Comparison of ENCODE assay signal across 9 cellular contexts in the genomic region with DNA sequence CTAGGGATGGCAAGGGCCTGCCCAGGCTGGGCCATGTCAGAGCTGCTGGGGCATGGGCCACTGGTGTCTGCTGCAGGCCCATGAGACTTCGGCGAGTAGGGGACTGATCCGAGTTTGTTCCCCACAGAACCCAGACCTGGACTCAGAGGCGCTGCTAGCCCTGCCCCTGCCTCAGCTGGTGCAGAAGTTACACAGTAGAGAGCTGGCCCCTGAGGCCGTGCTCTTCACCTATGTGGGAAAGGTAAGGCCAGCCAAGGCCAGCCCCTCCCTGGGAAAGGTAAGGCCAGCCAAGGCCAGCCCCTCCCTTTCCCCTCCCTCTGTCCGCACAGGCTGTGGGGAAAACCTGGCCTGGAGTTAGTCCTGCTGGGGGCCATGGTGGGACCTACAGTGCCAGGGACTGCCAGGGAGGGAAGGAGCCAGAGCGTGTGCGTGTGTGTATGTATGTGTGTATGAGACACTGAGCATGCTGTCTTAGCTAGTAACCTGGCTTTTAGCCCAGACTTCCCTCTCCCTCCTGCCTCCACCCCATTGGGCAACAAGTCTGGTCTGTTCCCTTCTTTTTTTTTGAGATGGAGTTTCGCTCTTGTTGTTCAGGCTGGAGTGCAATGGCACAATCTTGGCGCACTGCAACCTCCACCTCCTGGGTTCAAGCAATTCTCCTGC. TPM values are rescaled to one million over a fixed set of nuclear protein-coding genes. Genes with fewer than 3 reads are reported as not detected.
DNase-seq lines count a peak whose midpoint lies in the region; ATAC-seq, FAIRE-seq and TF ChIP-seq lines count a peak whose summit lies in the region.
"Had no signal": no experiment of that assay in that cellular context is flagged by ENCODE, and none has a peak within 500 bp of the region (broad histone marks: within the 10 kb centered on the region; RNA-seq: fewer than 3 reads in every experiment).

No MANE protein-coding gene starts in this region.

- H2AFZ ChIP-seq in PC-9, result no peak overlapping the region
- H2AFZ ChIP-seq in parathyroid adenoma, result peak overlapping the region; percentile 50

- BruUV-seq in PC-9 (replicated peaks; lab: Mats Ljungman, UMichigan), result no TSS peak

- H3K4me3 ChIP-seq in PC-9 (no peak overlapping the region), fibroblast of pulmonary artery (replicated peaks; ENCODE audit: low read depth, low read length) (no peak overlapping the region), parathyroid adenoma (ENCODE audit: low read depth, low read length) (no peak overlapping the region)

- H3K4me1 ChIP-seq in PC-9 (replicated peaks; ENCODE audit: insufficient read depth) (peaks cover 8% of the 10 kb centered on the region; the same call in 1 of the 2 replicates), parathyroid adenoma (peaks cover 2% of the 10 kb centered on the region)

- no peak for ATAC-seq in GM19452 (IDR thresholded peaks at IDR 0.05; ENCODE audit: unreplicated experiment)

- no peaks in the 10 kb centered on the region for H3K9me2 ChIP-seq in PC-9 (ENCODE audit: insufficient read depth)

- no peaks in the 10 kb centered on the region for H3K9me3 Mint-ChIP-seq in osteocyte (ENCODE audit: unreplicated experiment)

- POLR2A ChIA-PET in PC-9 (lab: Charles Lee; ENCODE audit: unreplicated experiment), result no interaction called here

- no peaks in the 10 kb centered on the region for H4K20me1 ChIP-seq in PC-9 (ENCODE audit: insufficient read depth)

- peaks cover 22% of the 10 kb centered on the region for H3K27me3 Mint-ChIP-seq in osteocyte (ENCODE audit: unreplicated experiment)

- H3K9me3 ChIP-seq in PC-9 (ENCODE audit: insufficient read depth, low read depth), result no peaks in the 10 kb centered on the region
- no peaks in the 10 kb centered on the region for H3K9me3 ChIP-seq in parathyroid adenoma (ENCODE audit: control insufficient read depth, low read length)

- H3K36me3 Mint-ChIP-seq in osteocyte (ENCODE audit: unreplicated experiment), result peaks cover 2% of the 10 kb centered on the region

- H3K79me2 ChIP-seq in PC-9 (ENCODE audit: low read depth), result no peaks in the 10 kb centered on the region
- peaks cover 4% of the 10 kb centered on the region for H3K79me2 ChIP-seq in parathyroid adenoma

- H3K4me2 ChIP-seq in PC-9, result peak overlapping the region; percentile 28; the same call in 1 of the 2 replicates
- H3K4me2 ChIP-seq in parathyroid adenoma (ENCODE audit: low read length), result peak overlapping the region; percentile 51

- H3K27ac ChIP-seq in PC-9 (no peak overlapping the region), parathyroid adenoma (peak overlapping the region; percentile 36)

- no peak overlapping the region for H3K4me3 Mint-ChIP-seq in osteocyte (ENCODE audit: unreplicated experiment)

- FAIRE-seq in HTR-8/SVneo (lab: Jason Lieb, UNC), result no peak

- H3F3A ChIP-seq in PC-9 (ENCODE audit: insufficient read depth, low read depth), result no peaks in the 10 kb centered on the region

- H3K36me3 ChIP-seq in PC-9 (ENCODE audit: low read depth) (no peaks in the 10 kb centered on the region), parathyroid adenoma (ENCODE audit: control insufficient read depth, insufficient read depth, low read length) (no peaks in the 10 kb centered on the region)

- H3K27me3 ChIP-seq in PC-9 (ENCODE audit: insufficient read depth, low read depth), result no peaks in the 10 kb centered on the region
- H3K27me3 ChIP-seq in parathyroid adenoma (ENCODE audit: control insufficient read depth, insufficient read depth, low read length), result no peaks in the 10 kb centered on the region

- CTCF ChIA-PET in PC-9 (lab: Charles Lee), result interaction anchor here (0.5 to 0.7 kb wide), 3 partner anchors 28 to 229 kb away, joined by 3 to 15 read pairs (median 5); no protein-coding TSS in a partner anchor

- no peak overlapping the region for H3K9ac ChIP-seq in parathyroid adenoma

- peak; percentile 15 for DNase-seq in NCI-H345 (lab: John Stamatoyannopoulos, UW)
- no peak for DNase-seq in NCI-H345 treated with DMSO at 0.1 percent for 48 hours (lab: John Stamatoyannopoulos, UW; ENCODE audit: unreplicated experiment)
- DNase-seq in PC-9, result peak; percentile 67 to 88
- DNase-seq in fibroblast of pulmonary artery (ENCODE audit: low read depth), result peak; percentile 97
- no peak for DNase-seq in osteocyte (ENCODE audit: extremely low spot score, unreplicated experiment)
- no peak for DNase-seq in HTR-8/SVneo (ENCODE audit: insufficient read length, low spot score)
- DNase-seq: DND-41 had no signal

- intact Hi-C loops in PC-9 (cut with micrococcal nuclease; ENCODE audit: unreplicated experiment), result loop anchor here (1.0 to 10.0 kb wide), 4 partner anchors 9 to 773 kb away; partner anchors contain the start of gene EFCAB14

- TF ChIP-seq CTCF in PC-9 (conservative IDR thresholded peaks at IDR 0.05) (no peak), fibroblast of pulmonary artery (IDR thresholded peaks at IDR 0.05; ENCODE audit: low read length, missing control alignments) (no peak), parathyroid adenoma (IDR thresholded peaks at IDR 0.05) (no peak), osteocyte (IDR thresholded peaks at IDR 0.05) (no peak)

- no peak overlapping the region for H3K27ac Mint-ChIP-seq in osteocyte (ENCODE audit: unreplicated experiment)

- peaks cover 6% of the 10 kb centered on the region for H3K4me1 Mint-ChIP-seq in osteocyte (ENCODE audit: unreplicated experiment)

RNA-seq across cellular contexts. Expression of gene FAAH, which starts 8.0 kb away (rescaled TPM):
- total RNA-seq in PC-9 (2021) (19.1 and 23.8 TPM in 2 replicates), osteocyte (12.2 and 15.3 TPM in 2 replicates)

Comparison
In these comparisons a context has a peak if more than half of its experiments do, and no peak if none do; other contexts are left out.
1. DNase-seq: peak in NCI-H345 (single experiment), PC-9 (2 of 2) and fibroblast of pulmonary artery (single experiment); none in NCI-H345 treated with DMSO at 0.1 percent for 48 hours (single experiment), osteocyte (single experiment) and HTR-8/SVneo (single experiment).